ENCODE assay signal across 15 cellular contexts in the genomic region with DNA sequence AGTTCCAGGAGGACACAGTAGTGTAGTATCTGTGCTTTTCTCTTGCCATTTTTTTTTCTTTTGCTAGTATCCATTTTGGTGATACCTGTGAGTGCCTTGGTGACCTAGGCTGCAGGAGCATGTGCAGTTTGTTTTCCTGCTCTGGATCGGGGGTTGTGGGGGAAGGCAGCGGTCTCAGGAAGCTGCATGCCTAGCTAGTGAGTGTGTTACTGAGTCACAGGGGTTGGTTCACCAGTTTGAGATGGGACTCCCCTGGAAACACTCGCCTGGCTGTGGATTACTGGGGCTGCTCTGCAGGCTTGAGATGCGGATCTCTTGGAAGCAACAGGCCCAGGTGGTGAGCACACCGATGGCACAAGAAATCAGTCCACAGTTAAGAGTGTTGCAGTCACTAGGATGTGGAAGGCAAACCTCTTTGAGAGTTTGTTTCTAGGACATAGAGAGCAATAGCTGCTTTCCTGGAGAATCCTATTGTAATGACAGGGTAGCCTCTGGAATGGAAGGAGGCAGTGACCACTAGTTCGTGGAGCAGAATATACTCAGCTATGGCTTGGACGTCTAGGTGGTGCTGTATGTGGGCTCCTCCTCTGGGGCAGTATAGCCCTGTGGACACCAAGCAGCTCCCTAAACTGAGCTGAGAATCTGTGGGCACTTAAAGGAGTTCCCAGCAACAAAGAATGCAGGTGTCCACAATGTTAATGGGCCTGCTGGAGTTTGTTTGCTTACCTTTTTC. TPM values are rescaled to one million over a fixed set of nuclear protein-coding genes. Genes with fewer than 3 reads are reported as not detected.
DNase-seq lines count a peak whose midpoint lies in the region; FAIRE-seq and TF ChIP-seq lines count a peak whose summit lies in the region.
"Had no signal": no experiment of that assay in that cellular context is flagged by ENCODE, and none has a peak within 500 bp of the region (broad histone marks: within the 10 kb centered on the region; RNA-seq: fewer than 3 reads in every experiment).

No MANE protein-coding gene starts in this region.

- no peaks in the 10 kb centered on the region for H3K9me3 ChIP-seq in BE2C

- no peaks in the 10 kb centered on the region for H3K27me3 ChIP-seq in BE2C
- H3K27me3 ChIP-seq: gastroesophageal sphincter, tibial nerve had no signal

- no peaks in the 10 kb centered on the region for H3K36me3 ChIP-seq in BE2C
- H3K36me3 ChIP-seq: gastroesophageal sphincter, tibial nerve had no signal

- FAIRE-seq in RCC 7860 (lab: Jason Lieb, UNC): peak; percentile 93

- H3K4me3 ChIP-seq in epithelial cell of proximal tubule (ENCODE audit: low read depth, low read length): no peak overlapping the region
- H3K4me3 ChIP-seq in BE2C (ENCODE audit: low read depth, low read length): no peak overlapping the region
- H3K4me3 ChIP-seq: gastroesophageal sphincter, tibial nerve had no signal

- H3K4me1 ChIP-seq in BE2C: no peaks in the 10 kb centered on the region
- H3K4me1 ChIP-seq: gastroesophageal sphincter, tibial nerve had no signal

- DNase-seq in GM04503 (ENCODE audit: low read depth) (peak; percentile 48), RCC 7860 (ENCODE audit: low spot score) (peak; percentile 93), epithelial cell of proximal tubule (ENCODE audit: low read depth) (peak; percentile 73), renal cortical epithelial cell (ENCODE audit: low read depth) (peak; percentile 91), BE2C (no peak), NCI-H774 (lab: John Stamatoyannopoulos, UW) (no peak)
- no peak for DNase-seq in stimulated activated CD4-positive, alpha-beta T cell treated with anti-CD3 and anti-CD28 coated beads, Interleukin-12 subunit alpha, Interleukin-12 subunit beta, amount 100 ng/mL, for 4 hours
- no peak for DNase-seq in activated CD4-positive, CD25-positive, alpha-beta regulatory T cell treated with anti-CD3 and anti-CD28 coated beads, Interleukin-2, amount 50 U/mL, for 72 hours
- DNase-seq: caudate nucleus, DMS53, NCI-H2107, SHP77 treated with DMSO at 0.1 percent for 48 hours had no signal

- TF ChIP-seq CTCF in epithelial cell of proximal tubule (conservative IDR thresholded peaks at IDR 0.05; ENCODE audit: low read depth, low read length): no peak
- no peak for TF ChIP-seq CTCF in BE2C (IDR thresholded peaks at IDR 0.05; ENCODE audit: low read depth, low read length)

RNA-seq across cellular contexts. Expression of gene SPATA31E1, which starts 20.0 kb away (rescaled TPM):
- total RNA-seq in epithelial cell of proximal tubule: not detected in 2 replicates
- total RNA-seq in renal cortical epithelial cell: not detected in 2 replicates
- polyA plus RNA-seq in BE2C (2012; ENCODE audit: insufficient read depth, insufficient read length, low read depth): not detected
- total RNA-seq: gastroesophageal sphincter, tibial nerve had no signal
- polyA plus RNA-seq: IgD-negative memory B cell had no signal

RNA-seq across cellular contexts. Expression of gene SPATA31C1, which starts 55.1 kb away (rescaled TPM):
- 0.14 TPM in 1 of 2 replicates, not detected in the other for total RNA-seq in epithelial cell of proximal tubule
- total RNA-seq in renal cortical epithelial cell: not detected in 2 replicates
- polyA plus RNA-seq in BE2C (2012; ENCODE audit: insufficient read depth, insufficient read length, low read depth): not detected
- total RNA-seq: gastroesophageal sphincter, tibial nerve had no signal
- polyA plus RNA-seq: IgD-negative memory B cell had no signal

Comparison
In these comparisons a context has a peak if more than half of its experiments do, and no peak if none do; other contexts are left out.
1. DNase-seq: peak in GM04503 (single experiment), RCC 7860 (single experiment), epithelial cell of proximal tubule (single experiment) and renal cortical epithelial cell (single experiment); none in stimulated activated CD4-positive, alpha-beta T cell treated with anti-CD3 and anti-CD28 coated beads, Interleukin-12 subunit alpha, Interleukin-12 subunit beta, amount 100 ng/mL, for 4 hours (single experiment), BE2C (single experiment), activated CD4-positive, CD25-positive, alpha-beta regulatory T cell treated with anti-CD3 and anti-CD28 coated beads, Interleukin-2, amount 50 U/mL, for 72 hours (single experiment) and NCI-H774 (single experiment).